8 cellular contexts compared by ENCODE assay signal in genomic region chr20:4613718-4614620, GRCh38.
DNase-seq lines count a peak whose midpoint lies in the region; ATAC-seq, FAIRE-seq and TF ChIP-seq lines count a peak whose summit lies in the region.

No MANE protein-coding gene starts in this region.

- ATAC-seq in GM19035 (IDR thresholded peaks at IDR 0.05; ENCODE audit: unreplicated experiment) (no peak), HG03520 (IDR thresholded peaks at IDR 0.05; ENCODE audit: unreplicated experiment) (no peak)

- intact Hi-C loops in left ventricle myocardium inferior (cut with micrococcal nuclease), result no loop called here

- no peaks in the 10 kb centered on the region for H3K36me3 Mint-ChIP-seq in activated naive CD8-positive, alpha-beta T cell treated with anti-CD3 and anti-CD28 coated beads for 36 hours

- H3K9me3 ChIP-seq in SK-N-MC (ENCODE audit: low read depth, low read length) (no peaks in the 10 kb centered on the region), left ventricle myocardium inferior (replicated peaks) (no peaks in the 10 kb centered on the region)

- H3K27ac ChIP-seq in SK-N-MC, result 0 out of 2 replicates have a peak overlapping the region, but pooled peaks have one; percentile 22
- peak overlapping the region; percentile 71 for H3K27ac ChIP-seq in left ventricle myocardium inferior (replicated peaks)

- H3K4me1 Mint-ChIP-seq in activated naive CD8-positive, alpha-beta T cell treated with anti-CD3 and anti-CD28 coated beads for 36 hours, result peaks cover 1% of the 10 kb centered on the region

- peak; percentile 17 for FAIRE-seq in GM12892 (lab: Jason Lieb, UNC)

- H3K4me3 Mint-ChIP-seq in activated naive CD8-positive, alpha-beta T cell treated with anti-CD3 and anti-CD28 coated beads for 36 hours, result no peak overlapping the region

- H3K4me3 ChIP-seq in SK-N-MC (no peak overlapping the region), left ventricle myocardium inferior (no peak overlapping the region)

- peak; percentile 42 for TF ChIP-seq CTCF in left ventricle myocardium inferior (IDR thresholded peaks at IDR 0.05; ENCODE audit: borderline replicate concordance)

- H3K9me3 Mint-ChIP-seq in activated naive CD8-positive, alpha-beta T cell treated with anti-CD3 and anti-CD28 coated beads for 36 hours, result peaks cover 6% of the 10 kb centered on the region

- peaks cover 16% of the 10 kb centered on the region for H3K4me1 ChIP-seq in left ventricle myocardium inferior

- H3K27ac Mint-ChIP-seq in activated naive CD8-positive, alpha-beta T cell treated with anti-CD3 and anti-CD28 coated beads for 36 hours, result no peak overlapping the region

- no peak for TF ChIP-seq POLR2A in GM12892 (IDR thresholded peaks at IDR 0.05; ENCODE audit: low read depth, low read length)

- H3K36me3 ChIP-seq in SK-N-MC (ENCODE audit: insufficient read depth, low read length) (no peaks in the 10 kb centered on the region), left ventricle myocardium inferior (no peaks in the 10 kb centered on the region)

- no peak for DNase-seq in GM12892 (ENCODE audit: insufficient read length)
- DNase-seq in LHCN-M2 (ENCODE audit: low read depth), result peak; percentile 63
- no peak for DNase-seq in SK-N-MC (ENCODE audit: low read depth, low spot score)
- peak; percentile 35 for DNase-seq in activated naive CD8-positive, alpha-beta T cell treated with anti-CD3 and anti-CD28 coated beads for 36 hours
- peak; percentile 39 for DNase-seq in left ventricle myocardium inferior
- peak; percentile 42 to 43 for DNase-seq in stimulated activated CD4-positive, alpha-beta T cell treated with anti-CD3 and anti-CD28 coated beads, Interleukin-15, amount 100 ng/mL, for 1 hour (ENCODE audit: low read depth in 1 of 2, low spot score in 1 of 2)

- no peak overlapping the region for H3K9ac ChIP-seq in SK-N-MC (ENCODE audit: insufficient read length)

- no peaks in the 10 kb centered on the region for H3K27me3 ChIP-seq in left ventricle myocardium inferior (ENCODE audit: low read depth)

- H3K27me3 Mint-ChIP-seq in activated naive CD8-positive, alpha-beta T cell treated with anti-CD3 and anti-CD28 coated beads for 36 hours, result no peaks in the 10 kb centered on the region

Comparison
In these comparisons a context has a peak if more than half of its experiments do, and no peak if none do; other contexts are left out.
1. DNase-seq: peak in LHCN-M2 (single experiment), activated naive CD8-positive, alpha-beta T cell treated with anti-CD3 and anti-CD28 coated beads for 36 hours (single experiment), left ventricle myocardium inferior (single experiment) and stimulated activated CD4-positive, alpha-beta T cell treated with anti-CD3 and anti-CD28 coated beads, Interleukin-15, amount 100 ng/mL, for 1 hour (2 of 2); none in GM12892 (single experiment) and SK-N-MC (single experiment).